13 cellular contexts compared by ENCODE assay signal in genomic region chr7:70568674-70569334, GRCh38.
DNase-seq lines count a peak whose midpoint lies in the region; ATAC-seq, FAIRE-seq and TF ChIP-seq lines count a peak whose summit lies in the region.
"Had no signal": no experiment of that assay in that cellular context is flagged by ENCODE, and none has a peak within 500 bp of the region (broad histone marks: within the 10 kb centered on the region; RNA-seq: fewer than 3 reads in every experiment).

No MANE protein-coding gene starts in this region.

- FAIRE-seq in astrocyte (lab: Jason Lieb, UNC): no peak

- no peak overlapping the region for H3K9ac ChIP-seq in astrocyte (ENCODE audit: low read length)
- no peak overlapping the region for H3K9ac ChIP-seq in liver (ENCODE audit: low read depth in 1 of 2, low read length in 2 of 2)
- no peak overlapping the region for H3K9ac ChIP-seq in Karpas-422 (ENCODE audit: low read length)
- H3K9ac ChIP-seq: GM23248 had no signal

- no peaks in the 10 kb centered on the region for H3K36me3 Mint-ChIP-seq in astrocyte (ENCODE audit: low read depth, unreplicated experiment)
- H3K36me3 Mint-ChIP-seq in T-helper 17 cell (ENCODE audit: low read depth): no peaks in the 10 kb centered on the region
- H3K36me3 Mint-ChIP-seq: T-cell had no signal

- H3K4me3 Mint-ChIP-seq in astrocyte (ENCODE audit: unreplicated experiment): no peak overlapping the region
- no peak overlapping the region for H3K4me3 Mint-ChIP-seq in T-helper 17 cell
- H3K4me3 Mint-ChIP-seq: activated B cell treated with CpG ODN at 0.5 μM for 24 hours, T-cell had no signal

- H2AFZ ChIP-seq in astrocyte (ENCODE audit: low read depth, low read length) (no peak overlapping the region), Karpas-422 (ENCODE audit: low read length) (no peak overlapping the region)
- H2AFZ ChIP-seq: GM23248, PC-9 had no signal

- no peak overlapping the region for H3K27ac ChIP-seq in astrocyte (ENCODE audit: low read depth, low read length)
- H3K27ac ChIP-seq in liver (ENCODE audit: low read depth in 1 of 2, low read length in 2 of 2): peak overlapping the region; percentile 65 to 84
- H3K27ac ChIP-seq in breast epithelium: no peak overlapping the region
- H3K27ac ChIP-seq in Karpas-422 (ENCODE audit: low read length): no peak overlapping the region
- H3K27ac ChIP-seq: GM23248, PC-9 had no signal

- H3K9me3 Mint-ChIP-seq in astrocyte (ENCODE audit: unreplicated experiment): peaks cover 7% of the 10 kb centered on the region
- H3K9me3 Mint-ChIP-seq: activated B cell treated with CpG ODN at 0.5 μM for 24 hours, T-cell had no signal

- TF ChIP-seq CTCF in astrocyte (IDR thresholded peaks at IDR 0.05; ENCODE audit: insufficient read depth, low read depth, low read length): no peak
- no peak for TF ChIP-seq CTCF in liver (IDR thresholded peaks at IDR 0.05; ENCODE audit: low read depth, low read length, missing input control)
- TF ChIP-seq CTCF in breast epithelium (IDR thresholded peaks at IDR 0.05): no peak

- DNase-seq in Right ventricle myocardium superior: peak; percentile 58
- DNase-seq in cardiac septum (ENCODE audit: low spot score): no peak
- peak; percentile 26 for DNase-seq in astrocyte (ENCODE audit: low read depth)
- no peak for DNase-seq in T-helper 17 cell
- no peak for DNase-seq in breast epithelium (ENCODE audit: low spot score in 2 of 2)
- no peak for DNase-seq in Karpas-422
- DNase-seq in activated naive CD4-positive, alpha-beta T cell treated with anti-CD3 and anti-CD28 coated beads, Interleukin-2, amount 50 U/mL, for 16 hours: no peak
- DNase-seq: activated B cell treated with CpG ODN at 0.5 μM for 24 hours; activated naive CD4-positive, alpha-beta T cell; GM23248; PC-9; T-cell had no signal

- no peak overlapping the region for H3K4me2 ChIP-seq in astrocyte (ENCODE audit: low read length)
- H3K4me2 ChIP-seq in Karpas-422 (ENCODE audit: low read depth, low read length, poor library complexity, severe bottlenecking): no peak overlapping the region
- H3K4me2 ChIP-seq: PC-9 had no signal

- H3K27ac Mint-ChIP-seq in astrocyte (ENCODE audit: unreplicated experiment): no peak overlapping the region
- no peak overlapping the region for H3K27ac Mint-ChIP-seq in T-helper 17 cell
- H3K27ac Mint-ChIP-seq: activated B cell treated with CpG ODN at 0.5 μM for 24 hours, T-cell had no signal

- H3K4me1 Mint-ChIP-seq in astrocyte (ENCODE audit: low read depth, unreplicated experiment): peaks cover 46% of the 10 kb centered on the region
- no peaks in the 10 kb centered on the region for H3K4me1 Mint-ChIP-seq in T-helper 17 cell
- H3K4me1 Mint-ChIP-seq: T-cell had no signal

- H3K4me3 ChIP-seq in astrocyte (ENCODE audit: insufficient read depth, low read depth, low read length): no peak overlapping the region
- H3K4me3 ChIP-seq in liver (ENCODE audit: low read depth in 1 of 3, low read length in 3 of 3): no peak overlapping the region
- no peak overlapping the region for H3K4me3 ChIP-seq in breast epithelium
- no peak overlapping the region for H3K4me3 ChIP-seq in Karpas-422 (ENCODE audit: low read length)
- H3K4me3 ChIP-seq: GM23248, PC-9 had no signal

- no peaks in the 10 kb centered on the region for H3K27me3 ChIP-seq in astrocyte (ENCODE audit: insufficient read depth, low read length)
- no peaks in the 10 kb centered on the region for H3K27me3 ChIP-seq in liver (ENCODE audit: control insufficient read depth in 4 of 4, insufficient read depth in 4 of 4, low read length in 3 of 4)
- no peaks in the 10 kb centered on the region for H3K27me3 ChIP-seq in breast epithelium
- H3K27me3 ChIP-seq in Karpas-422 (ENCODE audit: low read length): no peaks in the 10 kb centered on the region

- WGBS in liver: 37% methylated on average over 8 of the region's 8 CpGs

- TF ChIP-seq POLR2A in breast epithelium (IDR thresholded peaks at IDR 0.05): no peak

- peaks cover 22% of the 10 kb centered on the region for H3K4me1 ChIP-seq in astrocyte (ENCODE audit: insufficient read depth, low read length)
- peaks cover 5 to 72% (median 67%) of the 10 kb centered on the region in 4 donors for H3K4me1 ChIP-seq in liver (ENCODE audit: control insufficient read depth in 4 of 4, insufficient read depth in 4 of 4, low read length in 3 of 4)
- no peaks in the 10 kb centered on the region for H3K4me1 ChIP-seq in breast epithelium
- peaks cover 14% of the 10 kb centered on the region for H3K4me1 ChIP-seq in Karpas-422 (ENCODE audit: low read length)

- peak; percentile 61 to 67 for TF ChIP-seq RAD21 in liver (IDR thresholded peaks at IDR 0.05)

- H3K36me3 ChIP-seq in astrocyte (ENCODE audit: insufficient read depth, low read length): no peaks in the 10 kb centered on the region
- H3K36me3 ChIP-seq in liver (ENCODE audit: control insufficient read depth in 4 of 4, insufficient read depth in 3 of 4, low read depth in 1 of 4, low read length in 3 of 4): no peaks in the 10 kb centered on the region
- H3K36me3 ChIP-seq in breast epithelium: no peaks in the 10 kb centered on the region
- H3K36me3 ChIP-seq in Karpas-422 (ENCODE audit: insufficient read depth, low read length): no peaks in the 10 kb centered on the region

- H3K9me2 ChIP-seq in Karpas-422 (replicated peaks; ENCODE audit: insufficient read depth, low read length): no peaks in the 10 kb centered on the region

- H3K9me3 ChIP-seq in astrocyte (ENCODE audit: insufficient read depth, low read depth, low read length) (no peaks in the 10 kb centered on the region), liver (ENCODE audit: control insufficient read depth in 4 of 4, low read length in 3 of 4) (no peaks in the 10 kb centered on the region), T-helper 17 cell (ENCODE audit: control insufficient read depth, low read length, poor library complexity, severe bottlenecking) (no peaks in the 10 kb centered on the region), breast epithelium (no peaks in the 10 kb centered on the region), Karpas-422 (ENCODE audit: low read length) (no peaks in the 10 kb centered on the region)

- H3K79me2 ChIP-seq in astrocyte (ENCODE audit: insufficient read depth, low read length) (no peaks in the 10 kb centered on the region), Karpas-422 (ENCODE audit: low read length) (no peaks in the 10 kb centered on the region)

- intact Hi-C loops in Right ventricle myocardium superior (cut with DNase I) (no loop called here), cardiac septum (cut with DNase I) (no loop called here), breast epithelium (cut with DNase I; ENCODE audit: low total_unique reads) (no loop called here)

- ATAC-seq in Right ventricle myocardium superior (ENCODE audit: poor library complexity) (peak; percentile 85), T-helper 17 cell (no peak)
- ATAC-seq: T-cell had no signal

- H3K27me3 Mint-ChIP-seq in astrocyte (ENCODE audit: low read depth, unreplicated experiment) (no peaks in the 10 kb centered on the region), T-helper 17 cell (no peaks in the 10 kb centered on the region)
- H3K27me3 Mint-ChIP-seq: activated B cell treated with CpG ODN at 0.5 μM for 24 hours, T-cell had no signal

- H4K20me1 ChIP-seq in astrocyte (ENCODE audit: insufficient read depth, low read length): no peaks in the 10 kb centered on the region
- no peaks in the 10 kb centered on the region for H4K20me1 ChIP-seq in Karpas-422 (ENCODE audit: insufficient read depth, low read depth, low read length)

TF ChIP-seq in liver, 16 proteins besides CTCF, POLR2A, EP300 and RAD21 (continues in another document):
- TF ChIP-seq NR2F2 (IDR thresholded peaks at IDR 0.05) (peak; percentile 87), FOXA1 (IDR thresholded peaks at IDR 0.05) (peak; percentile 86), TAF1 (conservative IDR thresholded peaks at IDR 0.05) (no peak), HNF4G (IDR thresholded peaks at IDR 0.05) (peak; percentile 86), FOXA2 (IDR thresholded peaks at IDR 0.05) (peak; percentile 86), YY1 (IDR thresholded peaks at IDR 0.05) (peak; percentile 87), REST (IDR thresholded peaks at IDR 0.05) (peak; percentile 62), EGR1 (IDR thresholded peaks at IDR 0.05; ENCODE audit: low read depth in 2 of 2) (peak in 1 of 2 donors; percentile 75), ATF3 (IDR thresholded peaks at IDR 0.05) (peak; percentile 67), SP1 (IDR thresholded peaks at IDR 0.05) (peak; percentile 92), HNF4A (conservative IDR thresholded peaks at IDR 0.05) (peak; percentile 93 to 95), JUND (IDR thresholded peaks at IDR 0.05) (peak; percentile 71 to 94), RXRA (IDR thresholded peaks at IDR 0.05) (peak; percentile 97 to 98), MAX (IDR thresholded peaks at IDR 0.05) (peak; percentile 74)

Comparison
In these comparisons a context has a peak if more than half of its experiments do, and no peak if none do; other contexts are left out.
1. DNase-seq: peak in Right ventricle myocardium superior (single experiment) and astrocyte (single experiment); none in cardiac septum (single experiment), T-helper 17 cell (0 of 3), breast epithelium (0 of 2), Karpas-422 (single experiment) and activated naive CD4-positive, alpha-beta T cell treated with anti-CD3 and anti-CD28 coated beads, Interleukin-2, amount 50 U/mL, for 16 hours (single experiment).
2. H3K27ac ChIP-seq: peak in liver (2 of 2); none in astrocyte (single experiment), breast epithelium (0 of 2) and Karpas-422 (single experiment).